9 cellular contexts compared by ENCODE assay signal in the genomic region with DNA sequence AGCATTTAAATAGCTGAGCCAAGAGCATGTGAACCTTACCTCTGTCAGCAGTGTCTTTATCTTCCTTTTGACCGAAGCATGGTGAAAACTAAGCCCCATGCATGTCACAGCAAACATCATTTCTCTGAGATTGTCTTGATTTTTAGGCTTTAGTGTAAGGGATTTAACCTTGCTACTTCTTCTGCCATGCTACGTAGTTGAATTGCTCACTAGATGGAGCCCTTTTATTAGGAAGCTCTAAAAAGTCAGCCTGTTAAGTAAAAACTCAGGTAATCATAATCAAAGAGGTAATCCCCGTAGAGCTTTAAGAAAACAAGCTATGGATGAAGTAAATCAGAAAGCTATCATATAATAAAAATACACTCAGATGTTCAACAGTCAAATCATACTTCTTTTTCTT.
DNase-seq lines count a peak whose midpoint lies in the region; ATAC-seq and TF ChIP-seq lines count a peak whose summit lies in the region.
"Had no signal": no experiment of that assay in that cellular context is flagged by ENCODE, and none has a peak within 500 bp of the region (broad histone marks: within the 10 kb centered on the region; RNA-seq: fewer than 3 reads in every experiment).

No MANE protein-coding gene starts in this region.

- H3K27ac Mint-ChIP-seq in H9 (no peak overlapping the region), endodermal cell (no peak overlapping the region), progenitor cell of endocrine pancreas (no peak overlapping the region)

- TF ChIP-seq CTCF in H9 (conservative IDR thresholded peaks at IDR 0.05) (peak; percentile 63), endodermal cell (conservative IDR thresholded peaks at IDR 0.05) (peak; percentile 73), progenitor cell of endocrine pancreas (IDR thresholded peaks at IDR 0.05; ENCODE audit: unreplicated experiment) (peak; percentile 52)

- no peak for DNase-seq in H9
- DNase-seq in NCI-H460 (ENCODE audit: extremely low read depth, low read depth) = peak; percentile 1
- DNase-seq in endodermal cell = no peak
- no peak for DNase-seq in progenitor cell of endocrine pancreas (ENCODE audit: low spot score, unreplicated experiment)
- DNase-seq in GM03348 (ENCODE audit: low spot score) = no peak
- DNase-seq in GF-D8 (lab: John Stamatoyannopoulos, UW) = no peak
- DNase-seq: left cardiac atrium, NCI-H1694 treated with DMSO at 0.1 percent for 48 hours had no signal

- H4K5ac ChIP-seq in H9 (ENCODE audit: insufficient read length, low read depth, low read length) = no peak overlapping the region

- H2BK15ac ChIP-seq in H9 (ENCODE audit: low read depth, low read length) = no peak overlapping the region

- H4K8ac ChIP-seq in H9 (replicated peaks; ENCODE audit: insufficient read length, low read depth, low read length) = no peak overlapping the region

- H3K4ac ChIP-seq in H9 (ENCODE audit: low read depth, low read length) = no peak overlapping the region

- H3K27me3 Mint-ChIP-seq in H9 (ENCODE audit: low read depth) (peaks cover 39% of the 10 kb centered on the region), endodermal cell (ENCODE audit: insufficient read depth) (peaks cover 20% of the 10 kb centered on the region), progenitor cell of endocrine pancreas (no peaks in the 10 kb centered on the region)

- H3K27ac ChIP-seq in H9 (ENCODE audit: insufficient read length, low read depth, low read length) = no peak overlapping the region
- no peak overlapping the region for H3K27ac ChIP-seq in endodermal cell (ENCODE audit: low read depth, low read length)

- H3K9ac ChIP-seq in H9 (ENCODE audit: extremely low read depth, insufficient read length, low read length) (no peak overlapping the region), endodermal cell (ENCODE audit: extremely low read depth, low read length, poor library complexity, severe bottlenecking) (no peak overlapping the region)

- H2BK120ac ChIP-seq in H9 (ENCODE audit: low read depth, low read length, poor library complexity, severe bottlenecking) = no peak overlapping the region

- no peak overlapping the region for H3K14ac ChIP-seq in H9 (ENCODE audit: insufficient read depth, low read length)

- H2BK20ac ChIP-seq in H9 (ENCODE audit: low read depth, low read length, poor library complexity, severe bottlenecking) = no peak overlapping the region

- H2BK12ac ChIP-seq in H9 (ENCODE audit: insufficient read length, low read depth, low read length) = no peak overlapping the region

- H3K79me1 ChIP-seq in H9 (ENCODE audit: insufficient read depth, low read depth, low read length, poor library complexity, severe bottlenecking) = no peaks in the 10 kb centered on the region

- H3K4me1 ChIP-seq in H9 (ENCODE audit: insufficient read depth, low read length) (no peaks in the 10 kb centered on the region; the same call in 1 of the 2 replicates), endodermal cell (ENCODE audit: control insufficient read depth, insufficient read depth, low read length) (peaks cover 3% of the 10 kb centered on the region)

- H3K79me2 ChIP-seq in H9 (ENCODE audit: insufficient read depth, low read length) = no peaks in the 10 kb centered on the region

- H3K4me1 Mint-ChIP-seq in H9 = peaks cover 12 to 15% of the 10 kb centered on the region in 2 experiments
- H3K4me1 Mint-ChIP-seq in endodermal cell = peaks cover 44% of the 10 kb centered on the region
- no peaks in the 10 kb centered on the region for H3K4me1 Mint-ChIP-seq in progenitor cell of endocrine pancreas (ENCODE audit: low read depth)

- H3K23me2 ChIP-seq in H9 (ENCODE audit: insufficient read length, low read depth, low read length, poor library complexity, severe bottlenecking) = no peaks in the 10 kb centered on the region

- H3K56ac ChIP-seq in H9 (ENCODE audit: insufficient read length, low read depth, low read length) = no peak overlapping the region

- H3K4me3 Mint-ChIP-seq in H9 (no peak overlapping the region), endodermal cell (no peak overlapping the region), progenitor cell of endocrine pancreas (ENCODE audit: low read depth) (no peak overlapping the region)

- H3K36me3 ChIP-seq in endodermal cell (ENCODE audit: control insufficient read depth, insufficient read depth, low read length) = peaks cover 86% of the 10 kb centered on the region

- no peak overlapping the region for H3K4me3 ChIP-seq in endodermal cell (ENCODE audit: low read length)

- no peak overlapping the region for H3K18ac ChIP-seq in H9 (ENCODE audit: insufficient read length, low read depth, low read length)

- no peak overlapping the region for H3K23ac ChIP-seq in H9 (ENCODE audit: insufficient read length, low read depth, low read length)

- no peaks in the 10 kb centered on the region for H4K20me1 ChIP-seq in H9 (ENCODE audit: control insufficient read depth, insufficient read depth, insufficient read length)

- H3K36me3 Mint-ChIP-seq in H9 (ENCODE audit: insufficient read depth in 1 of 3, low read depth in 3 of 3) = peaks cover 24 to 39% (median 31%) of the 10 kb centered on the region in 3 experiments; a peak in 6 of 7 replicates
- peaks cover 71% of the 10 kb centered on the region for H3K36me3 Mint-ChIP-seq in endodermal cell (ENCODE audit: low read depth)
- H3K36me3 Mint-ChIP-seq in progenitor cell of endocrine pancreas (ENCODE audit: insufficient read depth) = peaks cover 2% of the 10 kb centered on the region

- ATAC-seq in GM21576 (IDR thresholded peaks at IDR 0.05; ENCODE audit: unreplicated experiment) = no peak

- H2AK5ac ChIP-seq in H9 (ENCODE audit: insufficient read length, low read length) = no peak overlapping the region

- H3K4me2 ChIP-seq in H9 (ENCODE audit: insufficient read depth, insufficient read length, low read length) = no peak overlapping the region

- no peaks in the 10 kb centered on the region for H3K9me3 ChIP-seq in H9 (ENCODE audit: control insufficient read depth, low read depth, low read length)
- H3K9me3 ChIP-seq in endodermal cell (ENCODE audit: control insufficient read depth, low read length) = no peaks in the 10 kb centered on the region

- no peaks in the 10 kb centered on the region for H3K9me3 Mint-ChIP-seq in H9
- no peaks in the 10 kb centered on the region for H3K9me3 Mint-ChIP-seq in endodermal cell
- no peaks in the 10 kb centered on the region for H3K9me3 Mint-ChIP-seq in progenitor cell of endocrine pancreas (ENCODE audit: low read depth)

- no peak overlapping the region for H3T11ph ChIP-seq in H9 (ENCODE audit: low read length)

- peaks cover 19% of the 10 kb centered on the region; the same call in 1 of the 2 replicates for H3K27me3 ChIP-seq in H9 (ENCODE audit: insufficient read depth, low read length)
- H3K27me3 ChIP-seq in endodermal cell (ENCODE audit: control insufficient read depth, insufficient read depth, low read length, poor library complexity, severe bottlenecking) = no peaks in the 10 kb centered on the region

- no peak overlapping the region for H2AFZ ChIP-seq in H9 (ENCODE audit: low read length)

- no peak overlapping the region for H4K91ac ChIP-seq in H9 (ENCODE audit: insufficient read length, low read depth, low read length)

- H2BK5ac ChIP-seq in H9 (ENCODE audit: insufficient read length, low read length) = no peak overlapping the region

- WGBS in H9 (ENCODE audit: extremely low coverage, insufficient read length, low lambda C conversion rate) = no CpG with 5 or more reads among the region's 3 CpGs
- 59 to 72% methylated on average over 2 to 3 of the region's 3 CpGs for WGBS in endodermal cell (ENCODE audit: insufficient coverage in 1 of 2, insufficient read length in 1 of 2), 2 experiments
